Comparison of ENCODE assay signal across 17 cellular contexts in the genomic region with DNA sequence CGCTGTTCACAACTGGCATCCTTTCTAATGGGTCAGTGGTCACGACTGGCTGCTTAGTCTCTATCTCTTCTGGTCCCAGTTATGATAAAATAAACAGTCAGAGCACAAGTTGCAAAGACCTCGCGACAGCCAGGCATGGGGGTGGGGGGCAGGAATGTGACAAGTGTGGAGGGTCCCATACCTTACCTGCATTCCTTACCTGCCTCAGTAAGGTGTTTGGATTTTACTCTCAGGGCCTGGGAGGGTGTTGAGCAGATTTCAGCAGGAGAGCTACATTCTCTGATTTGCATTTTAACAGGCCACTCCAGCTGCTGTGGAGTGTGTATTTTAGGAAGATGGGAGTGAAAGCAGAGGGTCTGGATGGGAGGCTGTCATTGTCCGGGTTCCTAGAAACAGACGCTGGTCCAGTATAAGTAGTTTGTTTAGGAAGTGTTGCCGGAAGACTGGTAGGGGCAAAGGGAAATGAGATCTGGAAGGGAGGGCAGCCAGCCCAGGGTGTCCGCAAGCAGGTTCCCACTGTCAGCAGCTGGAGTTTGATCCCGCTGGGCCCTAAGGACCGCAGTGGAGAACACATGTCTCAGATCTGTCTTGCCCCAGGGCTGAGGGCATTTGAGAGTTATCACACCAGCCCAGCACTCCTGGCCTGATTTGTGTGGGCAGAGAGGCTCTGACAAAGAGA.
A peak's percentile ranks its signal among the peaks of the same experiment; 100 is the strongest.
DNase-seq lines count a peak whose midpoint lies in the region; ATAC-seq and TF ChIP-seq lines count a peak whose summit lies in the region.
"Had no signal": no experiment of that assay in that cellular context is flagged by ENCODE, and none has a peak within 500 bp of the region (broad histone marks: within the 10 kb centered on the region; RNA-seq: fewer than 3 reads in every experiment).

No MANE protein-coding gene starts in this region.

- no peaks in the 10 kb centered on the region for H3K79me1 ChIP-seq in mesenchymal stem cell (replicated peaks; ENCODE audit: low read length, poor library complexity, severe bottlenecking)

- no peak overlapping the region for H3K4ac ChIP-seq in mesenchymal stem cell (ENCODE audit: low read depth in 1 of 2, low read length in 2 of 2)

- H4K8ac ChIP-seq in mesenchymal stem cell (ENCODE audit: low read length): no peak overlapping the region

- no peak overlapping the region for H2BK120ac ChIP-seq in mesenchymal stem cell (ENCODE audit: low read depth, low read length)

- H3K4me1 ChIP-seq in HUES64 (ENCODE audit: insufficient read depth, low read length) (peaks cover 49% of the 10 kb centered on the region), mesenchymal stem cell (ENCODE audit: control insufficient read depth, insufficient read depth, low read depth, low read length) (peaks cover 35% of the 10 kb centered on the region)
- H3K4me1 ChIP-seq: right lobe of liver had no signal

- no peak overlapping the region for H3K14ac ChIP-seq in mesenchymal stem cell (ENCODE audit: low read length in 2 of 2)

- H2BK5ac ChIP-seq in mesenchymal stem cell (ENCODE audit: low read depth, low read length, poor library complexity, severe bottlenecking): no peak overlapping the region

- peak overlapping the region; percentile 61 for H4K91ac ChIP-seq in mesenchymal stem cell (ENCODE audit: low read length)

- DNase-seq in DMS 273 (lab: John Stamatoyannopoulos, UW; ENCODE audit: unreplicated experiment): peak; percentile 97
- DNase-seq in UCSD-AML1 (lab: John Stamatoyannopoulos, UW; ENCODE audit: unreplicated experiment): peak; percentile 57
- DNase-seq in mesenchymal stem cell: no peak
- no peak for DNase-seq in activated CD8-positive, alpha-beta memory T cell treated with anti-CD3 and anti-CD28 coated beads, Interleukin-2, amount 50 U/mL, for 48 hours
- DNase-seq: activated T-cell treated with anti-CD3 and anti-CD28 coated beads, Interleukin-2, amount 50 U/mL, for 48 hours; AML-193; midbrain; NCI-H2107; occipital lobe; right lobe of liver; stimulated activated CD4-positive, alpha-beta T cell treated with anti-CD3 and anti-CD28 coated beads, Interleukin-1b, Interleukin-23, amount 100 ng/mL, for 48 hours; substantia nigra; T-helper 9 cell had no signal

- H3K9me3 ChIP-seq in HUES64 (ENCODE audit: insufficient read depth, low read depth, low read length) (no peaks in the 10 kb centered on the region), mesenchymal stem cell (ENCODE audit: control insufficient read depth, low read length) (no peaks in the 10 kb centered on the region)
- H3K9me3 ChIP-seq: right lobe of liver had no signal

- H3K23ac ChIP-seq in mesenchymal stem cell (ENCODE audit: low read length in 2 of 2): no peak overlapping the region

- H3K4me2 ChIP-seq in mesenchymal stem cell (ENCODE audit: low read length, poor library complexity, severe bottlenecking): no peak overlapping the region

- H3K27me3 ChIP-seq in HUES64 (ENCODE audit: insufficient read depth, low read length) (no peaks in the 10 kb centered on the region), mesenchymal stem cell (ENCODE audit: control insufficient read depth in 1 of 2, insufficient read depth in 1 of 2, low read length in 2 of 2) (no peaks in the 10 kb centered on the region)
- H3K27me3 ChIP-seq: right lobe of liver had no signal

- no peaks in the 10 kb centered on the region for H3K36me3 ChIP-seq in HUES64 (ENCODE audit: insufficient read depth, low read length)
- no peaks in the 10 kb centered on the region for H3K36me3 ChIP-seq in mesenchymal stem cell (ENCODE audit: control insufficient read depth in 1 of 2, insufficient read depth in 2 of 2, low read depth in 1 of 2, low read length in 2 of 2)
- H3K36me3 ChIP-seq: right lobe of liver had no signal

- TF ChIP-seq POLR2A in GM18505 (IDR thresholded peaks at IDR 0.05; ENCODE audit: borderline replicate concordance, extremely low read depth, insufficient read depth, insufficient read length): no peak

- no peak overlapping the region for H2AFZ ChIP-seq in mesenchymal stem cell (ENCODE audit: low read depth, low read length)

- H3K27ac ChIP-seq in HUES64 (ENCODE audit: low read depth, low read length): peak overlapping the region; percentile 40; the same call in 1 of the 2 replicates
- H3K27ac ChIP-seq in mesenchymal stem cell (ENCODE audit: low read length, poor library complexity, severe bottlenecking): no peak overlapping the region
- H3K27ac ChIP-seq: right lobe of liver had no signal

- H3K18ac ChIP-seq in mesenchymal stem cell (ENCODE audit: low read depth in 1 of 2, low read length in 2 of 2): no peak overlapping the region

- H2BK12ac ChIP-seq in mesenchymal stem cell (ENCODE audit: low read length in 2 of 2): no peak overlapping the region

- H3K9ac ChIP-seq in HUES64 (ENCODE audit: low read depth, low read length): no peak overlapping the region
- H3K9ac ChIP-seq in mesenchymal stem cell (ENCODE audit: low read length): no peak overlapping the region

- H3K4me3 ChIP-seq in HUES64 (ENCODE audit: low read length) (no peak overlapping the region), mesenchymal stem cell (ENCODE audit: insufficient read depth in 1 of 2, low read depth in 1 of 2, low read length in 2 of 2) (no peak overlapping the region)
- H3K4me3 ChIP-seq: right lobe of liver had no signal

- WGBS in HUES64: 38% methylated on average over 10 of the region's 10 CpGs
- 40% methylated on average over 10 of the region's 10 CpGs for WGBS in mesenchymal stem cell

- ATAC-seq in HG03439 (IDR thresholded peaks at IDR 0.05; ENCODE audit: unreplicated experiment): no peak
- no peak for ATAC-seq in GM18505 (IDR thresholded peaks at IDR 0.05; ENCODE audit: unreplicated experiment)
- no peak for ATAC-seq in GM18502 (IDR thresholded peaks at IDR 0.05; ENCODE audit: poor library complexity, unreplicated experiment)
- ATAC-seq: right lobe of liver had no signal

- no peak overlapping the region for H2BK15ac ChIP-seq in mesenchymal stem cell (ENCODE audit: low read depth, poor library complexity, severe bottlenecking)

- H2AK5ac ChIP-seq in mesenchymal stem cell (ENCODE audit: low read length, severe bottlenecking): peak overlapping the region; percentile 20

Comparison
In these comparisons a context has a peak if more than half of its experiments do, and no peak if none do; other contexts are left out.
1. DNase-seq: peak in DMS 273 (single experiment) and UCSD-AML1 (single experiment); none in mesenchymal stem cell (single experiment) and activated CD8-positive, alpha-beta memory T cell treated with anti-CD3 and anti-CD28 coated beads, Interleukin-2, amount 50 U/mL, for 48 hours (single experiment).